ENCODE assay signal across 9 cellular contexts in genomic region chr5:94893404-94894145, GRCh38.
DNase-seq lines count a peak whose midpoint lies in the region; ATAC-seq, FAIRE-seq and TF ChIP-seq lines count a peak whose summit lies in the region.
"Had no signal": no experiment of that assay in that cellular context is flagged by ENCODE, and none has a peak within 500 bp of the region (broad histone marks: within the 10 kb centered on the region; RNA-seq: fewer than 3 reads in every experiment).

No MANE protein-coding gene starts in this region.

- H3K36me3 ChIP-seq in neural cell (ENCODE audit: insufficient read depth, low read length) = no peaks in the 10 kb centered on the region

- DNase-seq in NAMALWA (ENCODE audit: low spot score) = peak; percentile 31
- DNase-seq in cerebellar cortex (ENCODE audit: low spot score) = peak; percentile 54
- DNase-seq in CD4-positive, alpha-beta T cell = no peak
- DNase-seq: stimulated activated naive CD4-positive, alpha-beta T cell treated with Interleukin-2 at 50 U/mL for 16 hours had no signal

- peak; percentile 89 for TF ChIP-seq CTCF in neural cell (IDR thresholded peaks at IDR 0.05; ENCODE audit: poor library complexity, severe bottlenecking)
- TF ChIP-seq CTCF in CD4-positive, alpha-beta T cell (IDR thresholded peaks at IDR 0.05) = no peak

- intact Hi-C loops in CD4-positive, alpha-beta T cell (cut with DNase I, micrococcal nuclease) = no loop called here

- no peaks in the 10 kb centered on the region for H3K9me3 Mint-ChIP-seq in CD4-positive, alpha-beta T cell

- peak; percentile 92 for TF ChIP-seq RAD21 in neural cell (conservative IDR thresholded peaks at IDR 0.05)

- H4K20me1 ChIP-seq in neural cell (ENCODE audit: insufficient read depth) = no peaks in the 10 kb centered on the region

- H3K9me2 ChIP-seq in neural cell (ENCODE audit: insufficient read depth, low read length) = no peaks in the 10 kb centered on the region

- POLR2A ChIA-PET in CD4-positive, alpha-beta T cell (lab: Charles Lee) = no interaction called here

- no peak overlapping the region for H2AFZ ChIP-seq in neural cell (ENCODE audit: low read depth, low read length)

- peak; percentile 94 for FAIRE-seq in G401.6 (lab: Jason Lieb, UNC)

- H3K4me3 Mint-ChIP-seq in CD4-positive, alpha-beta T cell = no peak overlapping the region

- no peak overlapping the region for H3K27ac Mint-ChIP-seq in CD4-positive, alpha-beta T cell

- no peaks in the 10 kb centered on the region for H3K27me3 Mint-ChIP-seq in CD4-positive, alpha-beta T cell

- H3K4me1 Mint-ChIP-seq in CD4-positive, alpha-beta T cell (ENCODE audit: low read depth) = no peaks in the 10 kb centered on the region

- H3K9ac ChIP-seq in neural cell (ENCODE audit: low read length) = no peak overlapping the region

- ATAC-seq in HG02763 (IDR thresholded peaks at IDR 0.05; ENCODE audit: unreplicated experiment) = no peak
- no peak for ATAC-seq in GM21515 (IDR thresholded peaks at IDR 0.05; ENCODE audit: unreplicated experiment)
- no peak for ATAC-seq in CD4-positive, alpha-beta T cell (ENCODE audit: poor library complexity)
- ATAC-seq: activated CD4-positive, CD25-positive, alpha-beta regulatory T cell treated with anti-CD3 and anti-CD28 coated beads, Interleukin-2, amount 50 U/mL, for 24 hours had no signal

- H3K4me2 ChIP-seq in neural cell (ENCODE audit: low read length) = peak overlapping the region; percentile 9

- H3K79me2 ChIP-seq in neural cell (replicated peaks; ENCODE audit: insufficient read depth, low read length) = no peaks in the 10 kb centered on the region

- H3K4me3 ChIP-seq in neural cell (ENCODE audit: low read length) = peak overlapping the region; percentile 6

- H3K9me3 ChIP-seq in neural cell (ENCODE audit: low read length) = no peaks in the 10 kb centered on the region
- H3K9me3 ChIP-seq in CD4-positive, alpha-beta T cell (ENCODE audit: control insufficient read depth, low read length) = no peaks in the 10 kb centered on the region

- no peaks in the 10 kb centered on the region for H3K36me3 Mint-ChIP-seq in CD4-positive, alpha-beta T cell (ENCODE audit: low read depth)

- H3K27me3 ChIP-seq in neural cell (ENCODE audit: insufficient read depth, low read depth, low read length) = no peaks in the 10 kb centered on the region
- H3K27me3 ChIP-seq in CD4-positive, alpha-beta T cell (ENCODE audit: control insufficient read depth, insufficient read depth, low read length) = no peaks in the 10 kb centered on the region

- peak overlapping the region; percentile 23 for H3K27ac ChIP-seq in neural cell (ENCODE audit: low read length)
- no peak overlapping the region for H3K27ac ChIP-seq in CD4-positive, alpha-beta T cell (ENCODE audit: low read depth, low read length)

- CTCF ChIA-PET in CD4-positive, alpha-beta T cell (lab: Charles Lee) = no interaction called here

- H3F3A ChIP-seq in neural cell (ENCODE audit: insufficient read depth, low read length, poor library complexity, severe bottlenecking) = no peaks in the 10 kb centered on the region

- no peak for TF ChIP-seq EP300 in neural cell (conservative IDR thresholded peaks at IDR 0.05; ENCODE audit: poor library complexity, severe bottlenecking)

TF ChIP-seq in neural cell, 6 proteins besides CTCF, POLR2A, EP300 and RAD21:
- TF ChIP-seq SMC3 (conservative IDR thresholded peaks at IDR 0.05; ENCODE audit: poor library complexity) = peak; percentile 85
- no peak for TF ChIP-seq POLR2AphosphoS5 (IDR thresholded peaks at IDR 0.05)

Comparison
In these comparisons a context has a peak if more than half of its experiments do, and no peak if none do; other contexts are left out.
1. DNase-seq: peak in NAMALWA (single experiment) and cerebellar cortex (single experiment); none in CD4-positive, alpha-beta T cell (0 of 10).